ENCODE assay signal across 16 cellular contexts in the genomic region with DNA sequence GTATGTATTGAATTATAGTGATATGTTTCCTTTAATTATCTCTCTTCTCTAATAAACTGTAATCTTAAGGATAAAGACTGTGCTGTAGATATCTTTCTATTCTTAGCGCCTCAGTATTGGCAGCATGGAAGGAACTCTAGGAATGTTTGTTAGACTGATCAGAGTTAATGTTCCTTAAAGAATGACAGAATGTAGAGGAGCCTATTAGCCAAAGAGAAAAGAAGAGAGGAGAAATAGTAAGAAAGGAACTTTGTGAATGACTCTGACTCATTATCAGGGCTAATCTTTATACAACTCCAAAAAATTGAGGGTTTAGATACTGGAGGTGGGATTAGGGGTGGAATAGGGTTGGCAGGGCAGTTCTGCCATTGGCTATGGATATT.
"Had no signal": no experiment of that assay in that cellular context is flagged by ENCODE, and none has a peak within 500 bp of the region (broad histone marks: within the 10 kb centered on the region; RNA-seq: fewer than 3 reads in every experiment).

No MANE protein-coding gene starts in this region.

- H3K27me3 ChIP-seq: dorsolateral prefrontal cortex, gastroesophageal sphincter, heart left ventricle, tibial nerve, uterus had no signal

- H3K27ac ChIP-seq: dorsolateral prefrontal cortex, gastroesophageal sphincter, heart left ventricle, lower lobe of right lung, skin epidermis, tibial nerve, uterus, VCaP had no signal

- DNase-seq: activated CD4-positive, alpha-beta T cell treated with anti-CD3 and anti-CD28 coated beads, Interleukin-2, amount 50 U/mL, for 4 hours; activated gamma-delta T cell treated with Interleukin-2 at 50 U/mL for 16 hours; caudate nucleus; dorsolateral prefrontal cortex; heart left ventricle; left cardiac atrium; lower lobe of right lung; midbrain; right cardiac atrium; SW 1271; T-helper 2 cell; uterus had no signal

- H3K9me3 ChIP-seq: gastroesophageal sphincter, heart left ventricle, lower lobe of right lung, tibial nerve, uterus had no signal

- H3K36me3 ChIP-seq: gastroesophageal sphincter, heart left ventricle, lower lobe of right lung, tibial nerve, uterus had no signal

- H3K4me1 ChIP-seq: gastroesophageal sphincter, heart left ventricle, lower lobe of right lung, uterus had no signal

- H3K4me3 ChIP-seq: dorsolateral prefrontal cortex, gastroesophageal sphincter, heart left ventricle, lower lobe of right lung, skin epidermis, tibial nerve, uterus had no signal
